27 cellular contexts compared by ENCODE assay signal in the genomic region with DNA sequence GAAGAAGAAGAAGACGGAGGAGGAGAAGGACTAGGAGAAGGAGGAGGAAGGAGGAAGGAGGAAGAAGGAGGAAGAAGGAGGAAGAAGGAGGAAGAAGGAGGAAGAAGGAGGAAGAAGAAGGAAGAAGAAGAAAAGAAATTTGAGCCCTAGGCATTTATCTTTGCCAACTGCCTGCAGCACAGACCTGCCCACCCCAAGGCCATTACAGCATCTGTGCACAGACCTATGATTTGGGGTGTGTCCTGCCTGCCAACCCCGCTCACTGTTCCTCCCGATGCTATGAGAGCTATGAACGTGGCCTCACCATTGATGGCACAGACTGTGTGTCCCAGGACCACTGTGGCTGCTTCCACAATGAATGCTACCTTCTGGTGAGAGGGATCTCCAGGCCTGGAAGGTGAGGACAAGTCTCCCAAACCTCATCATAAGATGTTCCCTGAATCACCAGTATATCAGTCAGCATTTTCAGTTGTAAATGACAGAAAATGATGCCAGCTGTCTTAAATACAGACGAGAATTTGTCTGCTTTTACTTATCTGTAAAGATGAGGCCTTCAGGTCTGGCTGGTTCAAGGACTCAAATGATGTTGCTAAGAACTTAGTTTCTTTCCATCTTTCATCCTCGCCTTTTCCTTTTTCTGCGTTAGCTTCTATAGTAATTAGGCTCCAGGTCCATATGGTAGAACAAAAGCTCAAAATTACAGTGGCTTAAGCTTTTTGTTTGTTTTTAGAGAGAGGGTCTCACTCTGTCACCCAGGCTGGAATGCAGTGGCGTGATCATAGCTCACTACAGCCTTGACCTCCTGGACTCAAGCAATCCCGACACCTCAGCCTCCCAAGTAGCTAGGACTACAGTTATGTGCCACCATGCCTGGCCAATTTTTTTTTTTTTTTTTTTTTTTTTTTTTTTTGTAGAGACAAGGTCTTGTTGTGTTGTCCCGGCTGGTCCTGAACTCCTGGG. TPM values are rescaled to one million over a fixed set of nuclear protein-coding genes. Genes with fewer than 3 reads are reported as not detected.
"Had no signal": no experiment of that assay in that cellular context is flagged by ENCODE, and none has a peak within 500 bp of the region (broad histone marks: within the 10 kb centered on the region; RNA-seq: fewer than 3 reads in every experiment).

No MANE protein-coding gene starts in this region.

- H3K9me3 Mint-ChIP-seq: effector memory CD8-positive, alpha-beta T cell; immature natural killer cell; naive thymus-derived CD8-positive, alpha-beta T cell; stimulated activated effector memory CD8-positive, alpha-beta T cell treated with anti-CD3 and anti-CD28 coated beads, Interleukin-12 subunit alpha, Interleukin-12 subunit beta, amount 100 ng/mL, for 72 hours had no signal

- H3K27ac ChIP-seq: coronary artery, esophagus squamous epithelium, left ventricle myocardium inferior, lower lobe of right lung, neutrophil, parathyroid adenoma, stomach, thyroid gland had no signal

- FAIRE-seq: endometrium had no signal

- H3K4me3 ChIP-seq: coronary artery, esophagus squamous epithelium, left ventricle myocardium inferior, lower lobe of right lung, smooth muscle cell, stomach, thyroid gland had no signal

- H3K27ac Mint-ChIP-seq: effector memory CD8-positive, alpha-beta T cell; immature natural killer cell; progenitor cell of endocrine pancreas had no signal

- H3K9me3 ChIP-seq: esophagus squamous epithelium, left ventricle myocardium inferior, lower lobe of right lung, neutrophil, thyroid gland had no signal

- H3K36me3 Mint-ChIP-seq: immature natural killer cell had no signal

- DNase-seq: dermis blood vessel endothelial cell; effector memory CD8-positive, alpha-beta T cell; erythroblast; esophagus squamous epithelium; foreskin melanocyte; hypothalamus; immature natural killer cell; islet precursor cell; left colon; left ventricle myocardium inferior; lower lobe of right lung; naive thymus-derived CD8-positive, alpha-beta T cell; stimulated activated CD4-positive, alpha-beta T cell treated with anti-CD3 and anti-CD28 coated beads, Interleukin-2, amount 100 ng/mL, for 24 hours; stimulated activated CD4-positive, alpha-beta T cell treated with anti-CD3 and anti-CD28 coated beads, Interleukin-4, amount 100 ng/mL, for 24 hours; stimulated activated naive CD4-positive, alpha-beta T cell treated with Interleukin-2 at 50 U/mL for 16 hours; stomach had no signal

- H3K36me3 ChIP-seq: esophagus squamous epithelium, left ventricle myocardium inferior, lower lobe of right lung, neutrophil, stomach, thyroid gland had no signal

- H3K4me3 Mint-ChIP-seq: effector memory CD8-positive, alpha-beta T cell; immature natural killer cell; naive thymus-derived CD8-positive, alpha-beta T cell; stimulated activated effector memory CD8-positive, alpha-beta T cell treated with anti-CD3 and anti-CD28 coated beads, Interleukin-12 subunit alpha, Interleukin-12 subunit beta, amount 100 ng/mL, for 72 hours had no signal

- ATAC-seq: effector memory CD8-positive, alpha-beta T cell; left colon; lower lobe of right lung; naive thymus-derived CD8-positive, alpha-beta T cell; sciatic nerve; stimulated activated effector memory CD8-positive, alpha-beta T cell treated with anti-CD3 and anti-CD28 coated beads, Interleukin-12 subunit alpha, Interleukin-12 subunit beta, amount 100 ng/mL, for 72 hours had no signal

RNA-seq across cellular contexts. Expression of a gene that starts 17.6 kb away (rescaled TPM):
- total RNA-seq: mesenteric fat pad, myocyte had no signal
